ENCODE assay signal across 8 cellular contexts in the genomic region with DNA sequence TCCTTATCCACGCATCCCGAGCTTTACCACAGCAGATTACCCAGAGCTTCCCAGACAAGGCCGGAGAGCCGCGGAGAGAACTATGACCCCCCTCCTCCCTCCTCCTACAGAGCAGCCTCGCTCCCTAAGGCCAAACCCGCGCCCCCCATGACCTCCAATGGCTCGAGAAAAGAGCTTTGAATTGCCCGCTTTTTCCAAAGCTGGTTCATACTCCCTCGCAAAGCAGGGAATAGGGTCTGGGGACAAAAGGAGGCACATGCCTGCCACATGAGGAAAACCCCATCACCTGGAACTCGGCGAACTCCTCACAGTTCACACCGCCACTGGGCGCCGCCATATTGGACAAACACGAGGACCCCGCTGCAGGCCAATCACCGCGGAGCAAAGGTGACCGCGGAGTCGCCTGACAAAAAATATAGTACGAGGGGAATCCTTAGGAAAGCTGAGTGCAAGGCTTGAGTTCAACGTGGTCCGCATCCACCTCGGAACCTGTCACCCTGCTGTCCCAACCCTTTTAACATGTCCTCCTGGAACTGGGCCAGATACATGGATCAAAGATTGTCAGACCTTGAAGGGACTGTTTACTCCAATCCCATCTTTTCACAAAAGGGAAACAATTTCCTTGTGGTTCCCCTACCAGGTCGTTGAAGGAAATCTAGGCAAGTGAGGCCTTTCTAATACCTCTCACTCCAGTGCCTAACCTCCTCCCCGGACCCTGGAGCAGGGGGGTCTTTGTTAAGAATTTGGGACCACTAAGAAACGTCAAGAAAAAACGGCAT. TPM values are rescaled to one million over a fixed set of nuclear protein-coding genes. Genes with fewer than 3 reads are reported as not detected.
DNase-seq lines count a peak whose midpoint lies in the region; ATAC-seq and FAIRE-seq lines count a peak whose summit lies in the region.

A gene (minus strand): TSS at position 344 of the 779 bp plus-strand sequence. CDS start 7 bp downstream, at position 337.

- ATAC-seq in GM21529 (IDR thresholded peaks at IDR 0.05; ENCODE audit: unreplicated experiment) (peak; percentile 41), esophagus mucosa (peak; percentile 82)

- peak; percentile 68 for FAIRE-seq in RCC 7860 (lab: Jason Lieb, UNC)

- peaks cover 98% of the 10 kb centered on the region for H3K79me2 ChIP-seq in Karpas-422 (ENCODE audit: low read length)

- peak within 1 kb of the TSS; percentile 56 for H2AFZ ChIP-seq in Karpas-422 (ENCODE audit: low read length)

- H3K27me3 ChIP-seq in Karpas-422 (ENCODE audit: low read length) (no peaks in the 10 kb centered on the region), muscle layer of colon (ENCODE audit: control insufficient read depth in 1 of 2, insufficient read depth in 2 of 2, low read length in 2 of 2) (no peaks in the 10 kb centered on the region)

- H3K4me2 ChIP-seq in Karpas-422 (ENCODE audit: low read depth, low read length, poor library complexity, severe bottlenecking), result peak within 1 kb of the TSS; percentile 92

- H3K4me3 ChIP-seq in Karpas-422 (ENCODE audit: low read length), result peak within 1 kb of the TSS; percentile 88
- peak within 1 kb of the TSS; percentile 57 to 83 for H3K4me3 ChIP-seq in muscle layer of colon (ENCODE audit: low read depth in 1 of 2, low read length in 2 of 2)

- H3K36me3 ChIP-seq in Karpas-422 (ENCODE audit: insufficient read depth, low read length) (peaks cover 58% of the 10 kb centered on the region), muscle layer of colon (ENCODE audit: insufficient read depth, low read length) (peaks cover 19% of the 10 kb centered on the region)

- no peaks in the 10 kb centered on the region for H3K9me2 ChIP-seq in Karpas-422 (replicated peaks; ENCODE audit: insufficient read depth, low read length)

- no peaks in the 10 kb centered on the region for H4K20me1 ChIP-seq in Karpas-422 (ENCODE audit: insufficient read depth, low read depth, low read length)

- H3K9me3 ChIP-seq in Karpas-422 (ENCODE audit: low read length), result no peaks in the 10 kb centered on the region
- H3K9me3 ChIP-seq in muscle layer of colon (ENCODE audit: low read length), result no peaks in the 10 kb centered on the region

- H3K4me1 ChIP-seq in Karpas-422 (ENCODE audit: low read length) (peaks cover 62% of the 10 kb centered on the region), muscle layer of colon (ENCODE audit: insufficient read depth, low read length) (peaks cover 18% of the 10 kb centered on the region)

- DNase-seq in COR-L47 (lab: John Stamatoyannopoulos, UW) (peak; percentile 92), Karpas-422 (peak; percentile 95), RCC 7860 (ENCODE audit: low spot score) (peak; percentile 80)
- peak; percentile 92 to 93 for DNase-seq in activated T-cell treated with anti-CD3 and anti-CD28 coated beads, Interleukin-2, amount 50 U/mL, for 48 hours
- peak; percentile 67 for DNase-seq in stimulated activated CD8-positive, alpha-beta memory T cell treated with anti-CD3 and anti-CD28 coated beads, Interleukin-7, amount 100 ng/mL, for 24 hours (ENCODE audit: low read depth)

- H3K9ac ChIP-seq in Karpas-422 (ENCODE audit: low read length) (peak within 1 kb of the TSS; percentile 90), muscle layer of colon (ENCODE audit: low read length) (peak within 1 kb of the TSS; percentile 79)

- H3K27ac ChIP-seq in Karpas-422 (ENCODE audit: low read length) (peak within 1 kb of the TSS; percentile 78), muscle layer of colon (ENCODE audit: low read depth, low read length) (peak within 1 kb of the TSS; percentile 98)

RNA-seq across cellular contexts. Expression of the gene that starts here (rescaled TPM):
- 45.8 and 54.0 TPM in 2 replicates for total RNA-seq in Karpas-422 (2014; rRNA removed; shearing (Covaris generic); ENCODE audit: low replicate concordance)
- total RNA-seq in esophagus mucosa, result 43.3 TPM

Comparison
In these comparisons a context has a peak if more than half of its experiments do, and no peak if none do; other contexts are left out.
1. Peak in every context shown above with its lines: DNase-seq, ATAC-seq, H3K4me3 ChIP-seq and H3K27ac ChIP-seq.